ENCODE assay signal across 20 cellular contexts in the genomic region with DNA sequence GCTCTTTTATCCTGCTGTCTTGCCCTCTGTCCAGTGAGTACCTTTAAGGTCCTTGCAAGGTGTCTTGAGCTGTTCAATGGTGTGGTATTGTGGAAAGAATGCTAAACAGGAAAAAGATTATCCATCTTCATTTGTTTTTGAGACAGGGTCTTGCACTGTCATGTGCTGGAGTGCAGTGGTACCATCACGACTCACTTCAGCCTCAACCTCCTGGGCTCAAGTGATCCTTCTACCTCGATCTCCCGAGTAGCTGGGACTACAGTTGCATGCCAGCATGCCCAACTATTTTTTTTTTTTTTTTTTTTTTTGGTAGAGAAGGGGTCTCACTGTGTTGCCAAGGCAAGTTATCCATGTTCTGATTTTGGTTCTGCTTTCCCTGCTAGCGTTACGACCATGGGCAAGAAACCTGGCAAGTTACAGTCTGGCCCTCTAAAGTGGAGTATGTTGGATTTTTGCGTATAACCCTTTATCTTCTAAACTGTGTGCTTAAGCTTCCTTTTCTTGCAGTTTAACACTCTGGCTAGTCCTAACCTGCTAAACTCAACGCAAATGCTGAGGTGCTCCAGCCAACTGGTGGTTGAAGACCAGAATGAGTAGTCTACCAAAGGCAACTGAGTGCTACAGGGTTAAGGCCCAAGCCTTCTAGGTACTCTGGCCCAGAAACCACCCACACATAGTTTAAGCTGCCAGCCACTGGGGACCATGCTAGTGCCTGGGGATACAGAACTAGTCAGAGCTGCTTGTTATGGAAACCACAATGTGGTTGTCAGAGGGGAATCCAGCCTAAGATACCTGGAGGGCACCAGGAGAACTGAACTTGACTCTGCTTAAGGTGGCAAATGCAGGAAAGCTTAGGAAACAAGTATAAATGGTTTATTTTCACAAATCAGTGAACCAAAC. TPM values are rescaled to one million over a fixed set of nuclear protein-coding genes. Genes with fewer than 3 reads are reported as not detected.
A peak's percentile ranks its signal among the peaks of the same experiment; 100 is the strongest.
DNase-seq lines count a peak whose midpoint lies in the region; ATAC-seq and TF ChIP-seq lines count a peak whose summit lies in the region.
"Had no signal": no experiment of that assay in that cellular context is flagged by ENCODE, and none has a peak within 500 bp of the region (broad histone marks: within the 10 kb centered on the region; RNA-seq: fewer than 3 reads in every experiment).

No MANE protein-coding gene starts in this region.

- H3K4me3 ChIP-seq in SK-N-SH (ENCODE audit: low read depth in 2 of 2, low read length in 1 of 2) (no peak overlapping the region), HEK293 (ENCODE audit: low read depth, low read length) (no peak overlapping the region), mesendoderm (ENCODE audit: low read length) (no peak overlapping the region)
- H3K4me3 ChIP-seq: hepatocyte, left ventricle myocardium inferior, neural progenitor cell, tibial artery had no signal

- WGBS in SK-N-SH (ENCODE audit: low lambda C conversion rate), result 94% methylated on average over 7 of the region's 7 CpGs
- no CpG with 5 or more reads among the region's 7 CpGs for WGBS in mesendoderm (ENCODE audit: extremely low coverage, insufficient coverage, low lambda C conversion rate)

- H2BK15ac ChIP-seq in mesendoderm (replicated peaks; ENCODE audit: low read depth), result no peak overlapping the region

- no peak overlapping the region for H3K56ac ChIP-seq in mesendoderm (ENCODE audit: low read length)

- H3K9me3 ChIP-seq in SK-N-SH, result no peaks in the 10 kb centered on the region
- no peaks in the 10 kb centered on the region for H3K9me3 ChIP-seq in HEK293 (ENCODE audit: control insufficient read depth, insufficient read depth, low read depth, low read length)
- H3K9me3 ChIP-seq: left ventricle myocardium inferior, tibial artery had no signal

- H3K4ac ChIP-seq in mesendoderm (ENCODE audit: low read depth, low read length), result no peak overlapping the region

- ATAC-seq in SK-N-SH treated with all-trans-retinoic acid at 6 μM for 48 hours, result peak; percentile 14; the same call in 2 of the 3 replicates
- no peak for ATAC-seq in HG03521 (IDR thresholded peaks at IDR 0.05; ENCODE audit: unreplicated experiment)
- ATAC-seq: Panc1 had no signal

- H3K27ac ChIP-seq in SK-N-SH (ENCODE audit: low read depth in 2 of 2, low read length in 1 of 2), result no peak overlapping the region
- H3K27ac ChIP-seq in HEK293 (ENCODE audit: extremely low read depth, low read depth, low read length), result no peak overlapping the region
- H3K27ac ChIP-seq in mesendoderm (ENCODE audit: low read depth, low read length), result no peak overlapping the region
- H3K27ac ChIP-seq: hepatocyte, left ventricle myocardium inferior, neural progenitor cell, tibial artery had no signal

- POLR2A ChIA-PET in SK-N-SH (lab: Yijun Ruan, JAX) (interaction anchor here (1.5 kb wide), 1 partner anchor 8 kb away, joined by 8 read pairs; a partner anchor contains a TSS), HEK293 (lab: Yijun Ruan, JAX) (interaction anchor here (0.5 to 1.8 kb wide), 6 partner anchors 8 to 464 kb away, joined by 3 to 10 read pairs (median 4); a partner anchor contains a TSS)

- CTCF ChIA-PET in SK-N-SH (lab: Yijun Ruan, JAX) (interaction anchor here (1.1 to 1.8 kb wide), 3 partner anchors 8 to 65 kb away, joined by 3 to 7 read pairs (median 4); a partner anchor contains a TSS), HEK293 (lab: Yijun Ruan, JAX) (interaction anchor here (0.7 to 1.7 kb wide), 6 partner anchors 14 to 192 kb away, joined by 3 to 8 read pairs (median 3); no protein-coding TSS in a partner anchor)

- H3K18ac ChIP-seq in mesendoderm (ENCODE audit: low read length), result no peak overlapping the region

- no peak overlapping the region for H2AK5ac ChIP-seq in mesendoderm (ENCODE audit: low read length)

- H3K27me3 ChIP-seq in SK-N-SH (ENCODE audit: insufficient read depth) (no peaks in the 10 kb centered on the region), mesendoderm (ENCODE audit: insufficient read depth, low read length, poor library complexity) (no peaks in the 10 kb centered on the region)
- H3K27me3 ChIP-seq: hepatocyte, neural progenitor cell, tibial artery had no signal

- peaks cover 77 to 90% of the 10 kb centered on the region in 2 experiments for H3K36me3 ChIP-seq in SK-N-SH (replicated peaks in 1 of 2; ENCODE audit: control insufficient read depth in 1 of 2, insufficient read depth in 2 of 2, low read length in 1 of 2)
- peaks cover 53 to 96% of the 10 kb centered on the region in 2 experiments for H3K36me3 ChIP-seq in HEK293 (ENCODE audit: control insufficient read depth in 2 of 2, insufficient read depth in 1 of 2, low read length in 2 of 2)
- H3K36me3 ChIP-seq in mesendoderm (ENCODE audit: control insufficient read depth, insufficient read depth, low read length), result peaks cover 28% of the 10 kb centered on the region

- H3K79me2 ChIP-seq in SK-N-SH (ENCODE audit: insufficient read depth) (peaks cover 93% of the 10 kb centered on the region), mesendoderm (ENCODE audit: control insufficient read depth, insufficient read depth, low read length) (peaks cover 45% of the 10 kb centered on the region)

- TF ChIP-seq EP300 in SK-N-SH (IDR thresholded peaks at IDR 0.05; ENCODE audit: borderline replicate concordance in 1 of 2, low read depth in 1 of 2, low read length in 1 of 2), result no peak

- no peaks in the 10 kb centered on the region for H3K9me2 ChIP-seq in SK-N-SH

- no peak overlapping the region for H2BK120ac ChIP-seq in mesendoderm (ENCODE audit: low read depth, low read length)

- H4K5ac ChIP-seq in mesendoderm (ENCODE audit: low read length), result no peak overlapping the region

- H3K9ac ChIP-seq in SK-N-SH (no peak overlapping the region), mesendoderm (ENCODE audit: low read length) (no peak overlapping the region)
- H3K9ac ChIP-seq: neural progenitor cell had no signal

- H3F3A ChIP-seq in SK-N-SH (replicated peaks; ENCODE audit: insufficient read depth), result peaks cover 36% of the 10 kb centered on the region

- H4K20me1 ChIP-seq in SK-N-SH (ENCODE audit: insufficient read depth), result peaks cover 95% of the 10 kb centered on the region

- TF ChIP-seq CTCF in SK-N-SH (IDR thresholded peaks at IDR 0.05) (no peak), HEK293 (tag by site-specific recombination; IDR thresholded peaks at IDR 0.05) (no peak)

- DNase-seq in SK-N-SH (no peak), mesendoderm (peak; percentile 42), iPS-NIHi11 (ENCODE audit: low spot score) (no peak), inferior parietal cortex (ENCODE audit: extremely low spot score) (no peak)
- DNase-seq in activated T-cell treated with anti-CD3 and anti-CD28 coated beads, Interleukin-2, amount 50 U/mL, for 48 hours, result peak; percentile 54 to 55
- DNase-seq: 8988T; activated CD8-positive, alpha-beta memory T cell treated with anti-CD3 and anti-CD28 coated beads for 24 hours; CD8-positive, alpha-beta memory T cell; erythroblast; GDM1; left ventricle myocardium inferior; NCI-H1105 treated with DMSO at 0.1 percent for 48 hours; NCI-H510A treated with DMSO at 0.1 percent for 48 hours; tibial artery had no signal

- H2AFZ ChIP-seq in SK-N-SH (ENCODE audit: low read depth), result no peak overlapping the region
- H2AFZ ChIP-seq: hepatocyte, neural progenitor cell had no signal

- no peak for TF ChIP-seq RAD21 in SK-N-SH (IDR thresholded peaks at IDR 0.05; ENCODE audit: low read length)

- peaks cover 25% of the 10 kb centered on the region for H3K79me1 ChIP-seq in mesendoderm (ENCODE audit: low read length)

- H4K8ac ChIP-seq in mesendoderm (ENCODE audit: low read depth, low read length), result no peak overlapping the region

- H2BK5ac ChIP-seq in mesendoderm (ENCODE audit: low read length), result no peak overlapping the region

- H3K4me1 ChIP-seq in SK-N-SH (ENCODE audit: control insufficient read depth in 1 of 2, insufficient read depth in 2 of 2, low read depth in 1 of 2, low read length in 1 of 2), result peaks cover 5 to 19% of the 10 kb centered on the region in 2 experiments; a peak in 3 of 4 replicates
- H3K4me1 ChIP-seq in HEK293 (ENCODE audit: control insufficient read depth, insufficient read depth, low read length), result no peaks in the 10 kb centered on the region
- peaks cover 4% of the 10 kb centered on the region for H3K4me1 ChIP-seq in mesendoderm (ENCODE audit: control insufficient read depth, low read depth, low read length)
- H3K4me1 ChIP-seq: neural progenitor cell had no signal

- H3K23ac ChIP-seq in mesendoderm (ENCODE audit: low read length), result no peak overlapping the region

- H3K4me2 ChIP-seq in SK-N-SH (no peak overlapping the region), mesendoderm (ENCODE audit: low read length) (no peak overlapping the region)
- H3K4me2 ChIP-seq: hepatocyte, neural progenitor cell had no signal

TF ChIP-seq in SK-N-SH treated with all-trans-retinoic acid at 6 μM for 48 hours, 23 proteins besides CTCF, POLR2A, EP300 and RAD21 (continues in another document):
- TF ChIP-seq CSDC2 (CRISPR knock-in tag; IDR thresholded peaks at IDR 0.05) (no peak), ZFP3 (CRISPR knock-in tag; IDR thresholded peaks at IDR 0.05) (no peak), GLIS3 (CRISPR knock-in tag; IDR thresholded peaks at IDR 0.05) (no peak), ISL1 (CRISPR knock-in tag; IDR thresholded peaks at IDR 0.05) (no peak), OSR1 (CRISPR knock-in tag; IDR thresholded peaks at IDR 0.05) (no peak), ZC3H10 (CRISPR knock-in tag; IDR thresholded peaks at IDR 0.05) (no peak)

RNA-seq across cellular contexts. Expression of a gene that starts 7.9 kb away (rescaled TPM):
- 2,231 and 2,255 TPM in 2 replicates for polyA plus RNA-seq in SK-N-SH (2012; rRNA removed)
- polyA plus RNA-seq in SK-N-SH (2012; cell fraction: cytosol; rRNA removed), result 3,260 and 4,153 TPM in 2 replicates
- 350 and 516 TPM in 2 replicates for polyA plus RNA-seq in SK-N-SH (2012; cell fraction: nucleus; rRNA removed)
- polyA plus RNA-seq in mesendoderm (2013, experiment 1 of 2), result 2,959 TPM
- 2,925 TPM for polyA plus RNA-seq in mesendoderm (2013, experiment 2 of 2)

RNA-seq across cellular contexts. Expression of a gene that starts 43.7 kb away (rescaled TPM):
- polyA plus RNA-seq in SK-N-SH (2012; rRNA removed), result 14.5 and 17.7 TPM in 2 replicates
- polyA plus RNA-seq in SK-N-SH (2012; cell fraction: cytosol; rRNA removed), result 18.0 and 18.4 TPM in 2 replicates
- polyA plus RNA-seq in SK-N-SH (2012; cell fraction: nucleus; rRNA removed), result 20.3 and 24.9 TPM in 2 replicates
- 50.4 TPM for polyA plus RNA-seq in mesendoderm (2013, experiment 1 of 2)
- polyA plus RNA-seq in mesendoderm (2013, experiment 2 of 2), result 51.3 TPM

Comparison
In these comparisons a context has a peak if more than half of its experiments do, and no peak if none do; other contexts are left out.
1. DNase-seq: peak in activated T-cell treated with anti-CD3 and anti-CD28 coated beads, Interleukin-2, amount 50 U/mL, for 48 hours (2 of 2) and mesendoderm (single experiment); none in SK-N-SH (single experiment), iPS-NIHi11 (single experiment) and inferior parietal cortex (single experiment).